ENCODE assay signal across 17 cellular contexts in the genomic region with DNA sequence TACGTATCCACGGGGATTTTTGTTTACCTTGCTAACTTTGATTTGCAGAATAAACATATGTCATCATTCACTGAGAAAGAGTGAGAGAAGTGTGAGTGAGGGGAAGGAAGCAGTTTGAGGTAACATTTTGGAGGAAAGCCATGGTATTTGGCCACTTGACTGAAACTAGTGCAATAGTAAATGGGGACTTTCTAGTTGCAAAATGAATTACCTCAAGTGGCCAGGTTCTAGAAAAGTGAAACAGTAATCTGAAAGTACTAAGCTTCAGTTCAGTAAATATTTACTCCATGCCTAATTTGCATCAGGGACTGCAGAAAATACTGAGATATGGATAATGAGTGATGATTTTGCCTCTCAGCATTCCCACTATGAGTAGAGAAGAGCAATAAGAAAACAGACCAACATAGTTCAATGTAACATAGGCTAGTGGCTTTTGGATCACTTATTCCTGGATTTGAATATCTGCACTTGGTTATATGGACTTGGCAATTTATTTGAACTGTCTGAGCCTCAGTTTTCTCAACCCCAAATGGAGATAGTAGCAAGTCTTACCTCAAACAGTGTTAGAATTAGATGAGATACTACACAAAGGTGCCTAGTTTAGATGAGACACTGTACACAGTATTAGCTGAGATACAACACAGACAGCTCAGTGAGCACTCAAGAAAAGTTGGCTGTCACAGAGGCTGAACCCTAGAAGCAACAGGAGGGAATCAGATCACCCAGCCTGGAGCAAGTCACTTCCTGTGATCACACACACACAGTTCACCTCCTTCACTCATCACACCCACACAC.
DNase-seq lines count a peak whose midpoint lies in the region; ATAC-seq, FAIRE-seq and TF ChIP-seq lines count a peak whose summit lies in the region.
"Had no signal": no experiment of that assay in that cellular context is flagged by ENCODE, and none has a peak within 500 bp of the region (broad histone marks: within the 10 kb centered on the region; RNA-seq: fewer than 3 reads in every experiment).

No MANE protein-coding gene starts in this region.

- no peak overlapping the region for H3K4me3 Mint-ChIP-seq in osteocyte (ENCODE audit: unreplicated experiment)
- H3K4me3 Mint-ChIP-seq: activated naive CD8-positive, alpha-beta T cell treated with anti-CD3 and anti-CD28 coated beads, Interleukin-2, amount 50 U/mL, for 24 hours; stimulated activated effector memory CD8-positive, alpha-beta T cell treated with anti-CD3 and anti-CD28 coated beads, Interleukin-12 subunit alpha, Interleukin-12 subunit beta, amount 100 ng/mL, for 72 hours had no signal

- intact Hi-C loops in pancreas (cut with DNase I): no loop called here

- no peaks in the 10 kb centered on the region for H3K9me3 Mint-ChIP-seq in osteocyte (ENCODE audit: unreplicated experiment)
- H3K9me3 Mint-ChIP-seq: activated naive CD8-positive, alpha-beta T cell treated with anti-CD3 and anti-CD28 coated beads, Interleukin-2, amount 50 U/mL, for 24 hours had no signal

- H3K9me3 ChIP-seq in pancreas: no peaks in the 10 kb centered on the region
- H3K9me3 ChIP-seq: BLaER1 treated with 17β-estradiol and CSF1 and Interleukin-3, amounts not matched to agents 10 nM and 100 nM had no signal

- peaks cover 11% of the 10 kb centered on the region for H3K4me1 Mint-ChIP-seq in osteocyte (ENCODE audit: unreplicated experiment)
- H3K4me1 Mint-ChIP-seq: activated naive CD8-positive, alpha-beta T cell treated with anti-CD3 and anti-CD28 coated beads, Interleukin-2, amount 50 U/mL, for 24 hours; stimulated activated effector memory CD8-positive, alpha-beta T cell treated with anti-CD3 and anti-CD28 coated beads, Interleukin-12 subunit alpha, Interleukin-12 subunit beta, amount 100 ng/mL, for 72 hours had no signal

- H3K27ac ChIP-seq in pancreas: no peak overlapping the region
- H3K27ac ChIP-seq: BLaER1 treated with 17β-estradiol and CSF1 and Interleukin-3, amounts not matched to agents 10 nM and 100 nM had no signal

- WGBS in pancreas, 2 donors: 39 to 46% methylated on average over 2 of the region's 2 CpGs

- no peaks in the 10 kb centered on the region for H3K4me1 ChIP-seq in pancreas
- H3K4me1 ChIP-seq: BLaER1 treated with 17β-estradiol and CSF1 and Interleukin-3, amounts not matched to agents 10 nM and 100 nM had no signal

- no peaks in the 10 kb centered on the region for H3K36me3 Mint-ChIP-seq in osteocyte (ENCODE audit: unreplicated experiment)
- H3K36me3 Mint-ChIP-seq: stimulated activated effector memory CD8-positive, alpha-beta T cell treated with anti-CD3 and anti-CD28 coated beads, Interleukin-12 subunit alpha, Interleukin-12 subunit beta, amount 100 ng/mL, for 72 hours had no signal

- TF ChIP-seq CTCF in pancreas (IDR thresholded peaks at IDR 0.05) (no peak), osteocyte (IDR thresholded peaks at IDR 0.05) (no peak)

- peak; percentile 98 for ATAC-seq in GM18870 (IDR thresholded peaks at IDR 0.05; ENCODE audit: unreplicated experiment)
- peak; percentile 88 for ATAC-seq in GM21723 (IDR thresholded peaks at IDR 0.05; ENCODE audit: unreplicated experiment)
- peak; percentile 81 for ATAC-seq in HG03139 (IDR thresholded peaks at IDR 0.05; ENCODE audit: unreplicated experiment)
- ATAC-seq in pancreas: no peak
- ATAC-seq: activated naive CD8-positive, alpha-beta T cell treated with anti-CD3 and anti-CD28 coated beads, Interleukin-2, amount 50 U/mL, for 24 hours; stimulated activated effector memory CD8-positive, alpha-beta T cell treated with anti-CD3 and anti-CD28 coated beads, Interleukin-12 subunit alpha, Interleukin-12 subunit beta, amount 100 ng/mL, for 72 hours had no signal

- H3K27ac Mint-ChIP-seq in osteocyte (ENCODE audit: unreplicated experiment): no peak overlapping the region
- H3K27ac Mint-ChIP-seq: activated naive CD8-positive, alpha-beta T cell treated with anti-CD3 and anti-CD28 coated beads, Interleukin-2, amount 50 U/mL, for 24 hours; stimulated activated effector memory CD8-positive, alpha-beta T cell treated with anti-CD3 and anti-CD28 coated beads, Interleukin-12 subunit alpha, Interleukin-12 subunit beta, amount 100 ng/mL, for 72 hours had no signal

- H3K27me3 Mint-ChIP-seq in osteocyte (ENCODE audit: unreplicated experiment): peaks cover 3% of the 10 kb centered on the region
- H3K27me3 Mint-ChIP-seq: activated naive CD8-positive, alpha-beta T cell treated with anti-CD3 and anti-CD28 coated beads, Interleukin-2, amount 50 U/mL, for 24 hours had no signal

- no peaks in the 10 kb centered on the region for H3K27me3 ChIP-seq in pancreas
- H3K27me3 ChIP-seq: BLaER1 treated with 17β-estradiol and CSF1 and Interleukin-3, amounts not matched to agents 10 nM and 100 nM had no signal

- peak; percentile 20 for DNase-seq in iris pigment epithelial cell (ENCODE audit: low read depth)
- no peak for DNase-seq in pancreas
- no peak for DNase-seq in activated T-cell treated with anti-CD3 and anti-CD28 coated beads for 4 hours
- DNase-seq in osteocyte (ENCODE audit: extremely low spot score, unreplicated experiment): no peak
- DNase-seq in C1 segment of cervical spinal cord (lab: John Stamatoyannopoulos, UW): no peak
- DNase-seq: activated CD8-positive, alpha-beta memory T cell treated with anti-CD3 and anti-CD28 coated beads, Interleukin-2, amount 50 U/mL, for 4 hours; activated naive CD8-positive, alpha-beta T cell treated with anti-CD3 and anti-CD28 coated beads, Interleukin-2, amount 50 U/mL, for 24 hours; midbrain; MV-4-11; NCI-H510A; Right ventricle myocardium superior; stimulated activated CD4-positive, alpha-beta T cell treated with anti-CD3 and anti-CD28 coated beads, Interleukin-1b, Interleukin-23, amount 100 ng/mL, for 48 hours had no signal

- no peak for FAIRE-seq in pancreas (lab: Jason Lieb, UNC)

- H3K36me3 ChIP-seq in pancreas: no peaks in the 10 kb centered on the region
- H3K36me3 ChIP-seq: BLaER1 treated with 17β-estradiol and CSF1 and Interleukin-3, amounts not matched to agents 10 nM and 100 nM had no signal

- H3K4me3 ChIP-seq in pancreas: no peak overlapping the region
- H3K4me3 ChIP-seq: BLaER1 treated with 17β-estradiol and CSF1 and Interleukin-3, amounts not matched to agents 10 nM and 100 nM had no signal

Comparison
In these comparisons a context has a peak if more than half of its experiments do, and no peak if none do; other contexts are left out.
1. ATAC-seq: peak in GM18870 (single experiment), GM21723 (single experiment) and HG03139 (single experiment); none in pancreas (0 of 4).